ENCODE assay signal across 16 cellular contexts in the genomic region with DNA sequence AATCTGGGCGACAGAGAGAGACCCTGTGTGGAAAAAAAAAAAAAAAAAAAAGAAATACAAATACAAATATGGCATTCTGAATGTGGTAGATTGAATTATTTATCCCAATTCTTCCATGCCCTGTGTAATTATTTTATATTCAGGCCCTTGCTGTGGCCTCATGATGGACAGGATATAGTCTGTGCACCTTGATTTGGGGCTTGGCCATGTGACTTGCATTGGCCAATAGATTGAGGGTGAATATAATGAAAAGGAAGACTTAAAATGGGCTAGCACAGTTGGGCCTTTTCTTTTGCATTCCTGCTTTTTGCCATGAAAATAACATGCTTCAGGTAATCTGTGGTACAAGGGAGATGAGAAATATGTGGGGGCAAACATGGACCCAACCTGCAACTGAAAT. TPM values are rescaled to one million over a fixed set of nuclear protein-coding genes. Genes with fewer than 3 reads are reported as not detected.
DNase-seq lines count a peak whose midpoint lies in the region; ATAC-seq and TF ChIP-seq lines count a peak whose summit lies in the region.
"Had no signal": no experiment of that assay in that cellular context is flagged by ENCODE, and none has a peak within 500 bp of the region (broad histone marks: within the 10 kb centered on the region; RNA-seq: fewer than 3 reads in every experiment).

No MANE protein-coding gene starts in this region.

- peak overlapping the region; percentile 38 for H3K27ac ChIP-seq in ACC112 (ENCODE audit: low read depth, low read length)
- H3K27ac ChIP-seq in HCT116 (ENCODE audit: low read depth, low read length), result no peak overlapping the region
- no peak overlapping the region for H3K27ac ChIP-seq in neural progenitor cell
- H3K27ac ChIP-seq: BLaER1 treated with 17β-estradiol and CSF1 and Interleukin-3, amounts not matched to agents 10 nM and 100 nM; C4-2B had no signal

- intact Hi-C loops in HCT116 (cut with micrococcal nuclease), result no loop called here

- no peak overlapping the region for H3K4me2 ChIP-seq in HCT116 (ENCODE audit: low read length)
- H3K4me2 ChIP-seq in neural progenitor cell, result no peak overlapping the region
- H3K4me2 ChIP-seq: BLaER1 treated with 17β-estradiol and CSF1 and Interleukin-3, amounts not matched to agents 10 nM and 100 nM had no signal

- no peak for ATAC-seq in HCT116
- ATAC-seq in WTC11, result no peak
- ATAC-seq in GM19351 (IDR thresholded peaks at IDR 0.05; ENCODE audit: unreplicated experiment), result no peak
- ATAC-seq: CD8-positive, alpha-beta T cell had no signal

- no peak for TF ChIP-seq POLR2A in HCT116 (IDR thresholded peaks at IDR 0.05; ENCODE audit: borderline replicate concordance, extremely low read depth, insufficient read depth, insufficient read length)

- no TSS peak for BruUV-seq in HCT116 (replicated peaks; lab: Mats Ljungman, UMichigan)

- TF ChIP-seq CTCF in HCT116 (IDR thresholded peaks at IDR 0.05 in 2 of 3, conservative IDR thresholded peaks at IDR 0.05 in 1 of 3; ENCODE audit: borderline replicate concordance in 1 of 3, insufficient read depth in 1 of 3, low read depth in 2 of 3, low read length in 2 of 3), result no peak
- no peak for TF ChIP-seq CTCF in WTC11 (IDR thresholded peaks at IDR 0.05)
- TF ChIP-seq CTCF in neural progenitor cell (IDR thresholded peaks at IDR 0.05), result no peak

- H3K4me3 Mint-ChIP-seq in WTC11 (no peak overlapping the region), neural progenitor cell (no peak overlapping the region)
- H3K4me3 Mint-ChIP-seq: B cell; CD4-positive, alpha-beta T cell; CD8-positive, alpha-beta T cell had no signal

- H3K27me3 ChIP-seq in ACC112 (ENCODE audit: insufficient read depth, low read length) (no peaks in the 10 kb centered on the region), HCT116 (ENCODE audit: insufficient read depth, low read length) (no peaks in the 10 kb centered on the region), neural progenitor cell (no peaks in the 10 kb centered on the region)
- H3K27me3 ChIP-seq: BLaER1 treated with 17β-estradiol and CSF1 and Interleukin-3, amounts not matched to agents 10 nM and 100 nM had no signal

- TF ChIP-seq RAD21 in HCT116 (IDR thresholded peaks at IDR 0.05; ENCODE audit: low read depth), result no peak

- H3K4me1 ChIP-seq in ACC112 (ENCODE audit: control insufficient read depth, insufficient read depth, low read length, unreplicated experiment) (peaks cover 14% of the 10 kb centered on the region), HCT116 (ENCODE audit: control insufficient read depth in 1 of 2, insufficient read depth in 2 of 2, low read length in 2 of 2) (no peaks in the 10 kb centered on the region), neural progenitor cell (no peaks in the 10 kb centered on the region)
- H3K4me1 ChIP-seq: Caco-2 had no signal

- DNase-seq in HCT116 (ENCODE audit: low read depth, low spot score), result no peak
- no peak for DNase-seq in WTC11 (ENCODE audit: low spot score)
- DNase-seq in neural progenitor cell (ENCODE audit: low spot score), result no peak
- no peak for DNase-seq in NCI-H146 treated with DMSO at 0.1 percent for 48 hours (lab: John Stamatoyannopoulos, UW; ENCODE audit: unreplicated experiment)
- DNase-seq: 8988T; AML-193; Caco-2; Calu3; CD4-positive, alpha-beta T cell; CD8-positive, alpha-beta T cell; DMS79 treated with DMSO at 0.1 percent for 48 hours had no signal

- no peak overlapping the region for H3K9ac ChIP-seq in HCT116 (ENCODE audit: low read length)
- H3K9ac ChIP-seq in neural progenitor cell, result no peak overlapping the region
- H3K9ac ChIP-seq: BLaER1 treated with 17β-estradiol and CSF1 and Interleukin-3, amounts not matched to agents 10 nM and 100 nM had no signal

- no peaks in the 10 kb centered on the region for H3F3A ChIP-seq in neural progenitor cell (ENCODE audit: low read depth)

- H3K9me3 ChIP-seq in HCT116 (ENCODE audit: control insufficient read depth in 1 of 2, insufficient read depth in 1 of 2, low read depth in 1 of 2, low read length in 2 of 2) (0 out of 4 replicates have a peak, but pooled peaks cover 0 to 3% of the 10 kb centered on the region in 2 experiments), neural progenitor cell (ENCODE audit: low read depth) (peaks cover 6% of the 10 kb centered on the region)

- H3K9me3 Mint-ChIP-seq in WTC11, result peaks cover 14% of the 10 kb centered on the region
- H3K9me3 Mint-ChIP-seq in neural progenitor cell, result peaks cover 10% of the 10 kb centered on the region

- H3K4me3 ChIP-seq in ACC112 (ENCODE audit: low read depth, low read length), result no peak overlapping the region
- no peak overlapping the region for H3K4me3 ChIP-seq in HCT116 (replicated peaks in 1 of 2; ENCODE audit: low read depth in 1 of 2, low read length in 2 of 2)
- H3K4me3 ChIP-seq in neural progenitor cell, result no peak overlapping the region
- H3K4me3 ChIP-seq: BLaER1 treated with 17β-estradiol and CSF1 and Interleukin-3, amounts not matched to agents 10 nM and 100 nM had no signal

- H4K20me1 ChIP-seq in HCT116 (ENCODE audit: insufficient read depth), result no peaks in the 10 kb centered on the region
- H4K20me1 ChIP-seq in neural progenitor cell (ENCODE audit: low read depth), result no peaks in the 10 kb centered on the region
- H4K20me1 ChIP-seq: BLaER1 treated with 17β-estradiol and CSF1 and Interleukin-3, amounts not matched to agents 10 nM and 100 nM had no signal

- no peaks in the 10 kb centered on the region for H3K9me2 ChIP-seq in HCT116 (ENCODE audit: insufficient read depth)

- H3K4me1 Mint-ChIP-seq in WTC11, result peaks cover 4% of the 10 kb centered on the region; the same call in 1 of the 2 replicates
- peaks cover 9% of the 10 kb centered on the region for H3K4me1 Mint-ChIP-seq in neural progenitor cell
- H3K4me1 Mint-ChIP-seq: B cell had no signal

- peaks cover 10% of the 10 kb centered on the region for H3K36me3 Mint-ChIP-seq in WTC11
- H3K36me3 Mint-ChIP-seq in neural progenitor cell, result no peaks in the 10 kb centered on the region
- H3K36me3 Mint-ChIP-seq: CD8-positive, alpha-beta T cell had no signal

- no peaks in the 10 kb centered on the region for H3K79me2 ChIP-seq in ACC112 (ENCODE audit: control insufficient read depth, insufficient read depth, low read length, unreplicated experiment)
- no peaks in the 10 kb centered on the region for H3K79me2 ChIP-seq in HCT116 (ENCODE audit: insufficient read depth, low read length)
- H3K79me2 ChIP-seq in neural progenitor cell (ENCODE audit: low read depth), result no peaks in the 10 kb centered on the region

- RAD21 ChIA-PET in HCT116 (lab: Charles Lee; ENCODE audit: low non-redundant PET in 1 of 2, low total read pairs in 2 of 2, uncharacterized antibody in 2 of 2, unreplicated experiment in 2 of 2), result interaction anchor here in 1 of 2 experiments (0.7 kb wide), 1 partner anchor 191 kb away, joined by 3 read pairs; no protein-coding TSS in a partner anchor

- no peaks in the 10 kb centered on the region for H3K36me3 ChIP-seq in ACC112 (ENCODE audit: insufficient read depth, low read length)
- no peaks in the 10 kb centered on the region for H3K36me3 ChIP-seq in HCT116 (ENCODE audit: control insufficient read depth in 1 of 2, insufficient read depth in 2 of 2, low read length in 2 of 2)
- H3K36me3 ChIP-seq in neural progenitor cell, result no peaks in the 10 kb centered on the region
- H3K36me3 ChIP-seq: BLaER1 treated with 17β-estradiol and CSF1 and Interleukin-3, amounts not matched to agents 10 nM and 100 nM had no signal

- H3K27me3 Mint-ChIP-seq in WTC11 (ENCODE audit: low read depth) (no peaks in the 10 kb centered on the region; the same call in 1 of the 2 replicates), neural progenitor cell (ENCODE audit: insufficient read depth, low read depth) (peaks cover 10% of the 10 kb centered on the region)

- CTCF ChIA-PET in HCT116 (lab: Charles Lee) (no interaction called here), WTC11 (lab: Charles Lee) (interaction anchor here (0.6 to 1.2 kb wide), 3 partner anchors 17 to 192 kb away, joined by 3 to 5 read pairs (median 3); no protein-coding TSS in a partner anchor)

- H2AFZ ChIP-seq in ACC112 (ENCODE audit: low read length, unreplicated experiment), result no peak overlapping the region
- peak overlapping the region; percentile 13 for H2AFZ ChIP-seq in HCT116 (ENCODE audit: low read depth, low read length, poor library complexity, severe bottlenecking)
- H2AFZ ChIP-seq in neural progenitor cell (replicated peaks), result no peak overlapping the region

- no peak overlapping the region for H3K27ac Mint-ChIP-seq in WTC11
- H3K27ac Mint-ChIP-seq in neural progenitor cell, result no peak overlapping the region
- H3K27ac Mint-ChIP-seq: B cell; CD4-positive, alpha-beta T cell; CD8-positive, alpha-beta T cell had no signal

- POLR2A ChIA-PET in HCT116 (lab: Charles Lee) (no interaction called here), WTC11 (lab: Charles Lee) (no interaction called here)

TF ChIP-seq in HCT116, 20 proteins besides CTCF, POLR2A, EP300 and RAD21:
- TF ChIP-seq EZH2 (IDR thresholded peaks at IDR 0.05), result no peak

TF ChIP-seq in WTC11, 78 proteins besides CTCF, POLR2A, EP300 and RAD21:
- TF ChIP-seq, protein P1, sequence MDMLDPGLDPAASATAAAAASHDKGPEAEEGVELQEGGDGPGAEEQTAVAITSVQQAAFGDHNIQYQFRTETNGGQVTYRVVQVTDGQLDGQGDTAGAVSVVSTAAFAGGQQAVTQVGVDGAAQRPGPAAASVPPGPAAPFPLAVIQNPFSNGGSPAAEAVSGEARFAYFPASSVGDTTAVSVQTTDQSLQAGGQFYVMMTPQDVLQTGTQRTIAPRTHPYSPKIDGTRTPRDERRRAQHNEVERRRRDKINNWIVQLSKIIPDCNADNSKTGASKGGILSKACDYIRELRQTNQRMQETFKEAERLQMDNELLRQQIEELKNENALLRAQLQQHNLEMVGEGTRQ (CRISPR knock-in tag; IDR thresholded peaks at IDR 0.05), result peak; percentile 45; the same call in 1 of the 2 replicates
- TF ChIP-seq TCF7 (CRISPR knock-in tag; IDR thresholded peaks at IDR 0.05; ENCODE audit: low read depth) (no peak), SP1 (CRISPR knock-in tag; conservative IDR thresholded peaks at IDR 0.05) (no peak)

RNA-seq across cellular contexts. Expression of gene IGF2BP2, which starts 27.1 kb away (rescaled TPM):
- total RNA-seq in HCT116 (2021; ENCODE audit: unreplicated experiment) (135 TPM), WTC11 (2021) (133 to 157 TPM (median 150 TPM) in 3 replicates), neural progenitor cell (ENCODE audit: low replicate concordance) (147 and 152 TPM in 2 replicates)
- polyA plus RNA-seq in HCT116 (2012), result 75.1 and 88.7 TPM in 2 replicates
- total RNA-seq: B cell; CD8-positive, alpha-beta T cell had no signal
